24 cellular contexts compared by ENCODE assay signal in the genomic region with DNA sequence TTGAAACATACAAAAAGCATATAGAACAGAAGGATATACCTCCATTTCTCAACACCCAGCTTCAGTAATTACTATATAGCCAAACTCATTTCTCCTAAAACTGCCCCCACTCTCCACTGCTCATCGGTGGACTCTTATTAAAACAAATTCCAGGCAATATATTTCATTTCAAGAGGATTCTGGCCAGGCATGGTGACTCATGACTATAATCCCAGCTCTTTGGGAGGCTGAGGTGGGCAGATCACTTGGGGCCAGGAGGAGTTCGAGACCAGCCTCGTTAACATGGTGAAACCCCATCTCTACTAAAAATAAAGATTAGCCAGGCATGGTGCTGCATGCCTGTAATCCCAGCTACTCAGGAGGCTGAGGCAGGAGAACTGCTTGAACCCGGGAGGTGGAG.
"Had no signal": no experiment of that assay in that cellular context is flagged by ENCODE, and none has a peak within 500 bp of the region (broad histone marks: within the 10 kb centered on the region; RNA-seq: fewer than 3 reads in every experiment).

No MANE protein-coding gene starts in this region.

- H3K9ac ChIP-seq: parathyroid adenoma had no signal

- DNase-seq: activated B cell treated with CpG ODN at 0.5 μM for 24 hours; activated CD4-positive, alpha-beta memory T cell treated with anti-CD3 and anti-CD28 coated beads, Interleukin-2, amount 10 ng/mL, durations not matched to agents 7 days and 5 days; activated CD4-positive, alpha-beta T cell treated with anti-CD3 and anti-CD28 coated beads for 48 hours; activated effector memory CD4-positive, alpha-beta T cell treated with anti-CD3 and anti-CD28 coated beads, Interleukin-2, amount 50 U/mL, for 16 hours; activated naive CD4-positive, alpha-beta T cell treated with anti-CD3 and anti-CD28 coated beads, Interleukin-2, amount 10 ng/mL, durations not matched to agents 7 days and 5 days; activated T-cell treated with anti-CD3 and anti-CD28 coated beads for 4 hours; colonic mucosa; dorsolateral prefrontal cortex; effector memory CD8-positive, alpha-beta T cell; heart left ventricle; islet precursor cell; left cardiac atrium; midbrain; right cardiac atrium; small intestine; stomach; T-helper 17 cell had no signal

- H3K9me3 ChIP-seq: ascending aorta, colonic mucosa, gastroesophageal sphincter, heart left ventricle, stomach, suprapubic skin, tibial nerve had no signal

- FAIRE-seq: endothelial cell of umbilical vein, small intestine, urothelium cell line had no signal

- H3K27me3 ChIP-seq: ascending aorta, colonic mucosa, dorsolateral prefrontal cortex, gastroesophageal sphincter, heart left ventricle, stomach, suprapubic skin, tibial nerve had no signal

- H3K4me1 ChIP-seq: ascending aorta, colonic mucosa, heart left ventricle, parathyroid adenoma, suprapubic skin, tibial nerve had no signal

- H3K36me3 ChIP-seq: colonic mucosa had no signal

- H3K4me3 ChIP-seq: ascending aorta, colonic mucosa, dorsolateral prefrontal cortex, gastroesophageal sphincter, heart left ventricle, stomach, suprapubic skin, tibial nerve had no signal
